2 cellular contexts compared by ENCODE assay signal in genomic region chr2:33158482-33159003, GRCh38.
TF ChIP-seq lines count a peak whose summit lies in the region.

No MANE protein-coding gene starts in this region.

TF ChIP-seq in GM23338, 12 proteins besides CTCF, POLR2A, EP300 and RAD21:
- TF ChIP-seq ZNF462 (CRISPR knock-in tag; IDR thresholded peaks at IDR 0.05), result no peak
- TF ChIP-seq ZNF114 (CRISPR knock-in tag; IDR thresholded peaks at IDR 0.05), result no peak
- TF ChIP-seq ZNF331 (CRISPR knock-in tag; IDR thresholded peaks at IDR 0.05; ENCODE audit: low read depth), result no peak
- no peak for TF ChIP-seq REST (IDR thresholded peaks at IDR 0.05; ENCODE audit: unreplicated experiment)
- TF ChIP-seq STAT1 (IDR thresholded peaks at IDR 0.05; ENCODE audit: unreplicated experiment), result no peak
- TF ChIP-seq POLR2AphosphoS5 (IDR thresholded peaks at IDR 0.05; ENCODE audit: low read depth), result no peak
- TF ChIP-seq EZH2phosphoT487 (IDR thresholded peaks at IDR 0.05; ENCODE audit: unreplicated experiment), result no peak
- no peak for TF ChIP-seq NANOG (IDR thresholded peaks at IDR 0.05; ENCODE audit: borderline replicate concordance)
- TF ChIP-seq ETS1 (IDR thresholded peaks at IDR 0.05), result no peak
- no peak for TF ChIP-seq JUNB (IDR thresholded peaks at IDR 0.05; ENCODE audit: unreplicated experiment)

TF ChIP-seq in SK-N-SH, 30 proteins besides CTCF, POLR2A, EP300 and RAD21 (continued from another document):
- TF ChIP-seq CHD2 (IDR thresholded peaks at IDR 0.05; ENCODE audit: low read length, partially characterized antibody) (no peak), JUND (IDR thresholded peaks at IDR 0.05) (peak; percentile 98), MEF2A (IDR thresholded peaks at IDR 0.05; ENCODE audit: borderline replicate concordance, low read depth) (peak; percentile 75; the same call in 1 of the 2 replicates), FOSL2 (IDR thresholded peaks at IDR 0.05; ENCODE audit: borderline replicate concordance, low read depth) (peak; percentile 97), TAF1 (IDR thresholded peaks at IDR 0.05; ENCODE audit: borderline replicate concordance, low read depth, low read length) (no peak), TCF12 (IDR thresholded peaks at IDR 0.05) (peak; percentile 96), RXRA (IDR thresholded peaks at IDR 0.05; ENCODE audit: borderline replicate concordance, low read depth) (peak; percentile 89), TEAD4 (IDR thresholded peaks at IDR 0.05; ENCODE audit: borderline replicate concordance, insufficient read depth) (peak; percentile 95), GABPA (IDR thresholded peaks at IDR 0.05; ENCODE audit: low read depth) (no peak), ELF1 (IDR thresholded peaks at IDR 0.05) (peak; percentile 75), SMC3 (IDR thresholded peaks at IDR 0.05; ENCODE audit: low read depth, low read length) (no peak), GATA2 (CRISPR knock-in tag; IDR thresholded peaks at IDR 0.05) (no peak), MXI1 (IDR thresholded peaks at IDR 0.05; ENCODE audit: low read depth, low read length) (no peak), IRF3 (IDR thresholded peaks at IDR 0.05; ENCODE audit: low read depth, low read length) (no peak), PBX3 (IDR thresholded peaks at IDR 0.05) (peak; percentile 88), USF1 (IDR thresholded peaks at IDR 0.05; ENCODE audit: borderline replicate concordance, low read depth) (no peak), ZBTB33 (IDR thresholded peaks at IDR 0.05; ENCODE audit: borderline replicate concordance, low read depth) (peak; percentile 51; the same call in 1 of the 2 replicates), EZH2phosphoT487 (IDR thresholded peaks at IDR 0.05; ENCODE audit: borderline replicate concordance, low read depth) (no peak), FOXJ3 (CRISPR knock-in tag; IDR thresholded peaks at IDR 0.05) (no peak), YY1 (IDR thresholded peaks at IDR 0.05; ENCODE audit: low read depth) (0 out of 2 replicates have a peak, but pooled peaks have one; percentile 17), NFIC (IDR thresholded peaks at IDR 0.05; ENCODE audit: borderline replicate concordance) (peak; percentile 85), RCOR1 (IDR thresholded peaks at IDR 0.05; ENCODE audit: low read length) (no peak), RFX5 (IDR thresholded peaks at IDR 0.05; ENCODE audit: low read length) (no peak), SIN3A (IDR thresholded peaks at IDR 0.05; ENCODE audit: borderline replicate concordance, low read depth, low read length) (no peak; the same call in 1 of the 2 replicates), NRF1 (IDR thresholded peaks at IDR 0.05; ENCODE audit: low read depth, low read length) (no peak), USF2 (IDR thresholded peaks at IDR 0.05; ENCODE audit: borderline replicate concordance, low read depth, low read length) (no peak), POLR2AphosphoS5 (IDR thresholded peaks at IDR 0.05; ENCODE audit: low read depth, low read length) (peak; percentile 83)
